21 cellular contexts compared by ENCODE assay signal in genomic region chr16:59179446-59180082, GRCh38.
DNase-seq lines count a peak whose midpoint lies in the region; ATAC-seq and TF ChIP-seq lines count a peak whose summit lies in the region.
"Had no signal": no experiment of that assay in that cellular context is flagged by ENCODE, and none has a peak within 500 bp of the region (broad histone marks: within the 10 kb centered on the region; RNA-seq: fewer than 3 reads in every experiment).

No MANE protein-coding gene starts in this region.

- no peak for TF ChIP-seq RAD21 in IMR-90 (IDR thresholded peaks at IDR 0.05; ENCODE audit: low read length)

- H3K4me3 Mint-ChIP-seq in GM23338, result no peak overlapping the region
- H3K4me3 Mint-ChIP-seq in endodermal cell, result no peak overlapping the region
- H3K4me3 Mint-ChIP-seq: B cell, CD14-positive monocyte had no signal

- H2AK9ac ChIP-seq in IMR-90 (replicated peaks; ENCODE audit: low read depth, low read length, poor library complexity), result no peak overlapping the region

- 0 out of 2 replicates have a peak, but pooled peaks cover 6% of the 10 kb centered on the region for H3K9me2 ChIP-seq in GM23338 (ENCODE audit: insufficient read depth)

- no peak overlapping the region for H3K27ac Mint-ChIP-seq in GM23338
- H3K27ac Mint-ChIP-seq in endodermal cell, result no peak overlapping the region
- H3K27ac Mint-ChIP-seq: B cell, CD14-positive monocyte had no signal

- H2BK12ac ChIP-seq in mesenchymal stem cell (ENCODE audit: low read length in 2 of 2), result no peak overlapping the region

- H2BK120ac ChIP-seq in IMR-90 (ENCODE audit: low read depth, low read length), result no peak overlapping the region
- no peak overlapping the region for H2BK120ac ChIP-seq in mesenchymal stem cell (ENCODE audit: low read depth, low read length)

- peaks cover 7% of the 10 kb centered on the region; the same call in 2 of the 3 replicates for H3K4me1 Mint-ChIP-seq in GM23338
- peaks cover 22% of the 10 kb centered on the region for H3K4me1 Mint-ChIP-seq in endodermal cell
- H3K4me1 Mint-ChIP-seq: B cell, CD14-positive monocyte had no signal

- H3K14ac ChIP-seq in IMR-90 (replicated peaks; ENCODE audit: low read depth, low read length) (no peak overlapping the region), mesenchymal stem cell (ENCODE audit: low read length in 2 of 2) (no peak overlapping the region)

- intact Hi-C loops in IMR-90 (cut with micrococcal nuclease), result no loop called here

- H4K5ac ChIP-seq in IMR-90 (ENCODE audit: low read depth, low read length), result no peak overlapping the region

- no peak overlapping the region for H2AFZ ChIP-seq in IMR-90 (replicated peaks; ENCODE audit: low read length, poor library complexity)
- H2AFZ ChIP-seq in mesenchymal stem cell (ENCODE audit: low read depth, low read length), result no peak overlapping the region
- H2AFZ ChIP-seq in GM23338, result no peak overlapping the region

- H3K9me3 Mint-ChIP-seq in GM23338 (peaks cover 2% of the 10 kb centered on the region; the same call in 1 of the 3 replicates), endodermal cell (no peaks in the 10 kb centered on the region)

- no peaks in the 10 kb centered on the region for H3K9me1 ChIP-seq in IMR-90 (ENCODE audit: insufficient read depth, low read length)

- no peaks in the 10 kb centered on the region for H3K79me2 ChIP-seq in GM23338 (replicated peaks; ENCODE audit: insufficient read depth)

- H3K9ac ChIP-seq in IMR-90 (ENCODE audit: low read depth, low read length), result no peak overlapping the region
- H3K9ac ChIP-seq in mesenchymal stem cell (ENCODE audit: low read length), result no peak overlapping the region
- H3K9ac ChIP-seq in endodermal cell (ENCODE audit: extremely low read depth, low read length, poor library complexity, severe bottlenecking), result no peak overlapping the region

- H4K91ac ChIP-seq in IMR-90 (ENCODE audit: insufficient read depth, low read depth, low read length) (no peak overlapping the region), mesenchymal stem cell (ENCODE audit: low read length) (no peak overlapping the region)

- dilution Hi-C loops in IMR-90 (cut with HindIII; ENCODE audit: low sequenced_read_pairs, unreplicated experiment), result no loop called here

- H3K36me3 ChIP-seq in IMR-90 (ENCODE audit: control insufficient read depth, insufficient read depth, low read length) (no peaks in the 10 kb centered on the region), mesenchymal stem cell (ENCODE audit: control insufficient read depth in 1 of 2, insufficient read depth in 2 of 2, low read depth in 1 of 2, low read length in 2 of 2) (no peaks in the 10 kb centered on the region), GM23338 (ENCODE audit: insufficient read depth) (no peaks in the 10 kb centered on the region), endodermal cell (ENCODE audit: control insufficient read depth, insufficient read depth, low read length) (no peaks in the 10 kb centered on the region)
- H3K36me3 ChIP-seq: SJSA1 had no signal

- H3K79me1 ChIP-seq in IMR-90 (ENCODE audit: low read depth in 1 of 2, low read length in 2 of 2), result no peaks in the 10 kb centered on the region
- no peaks in the 10 kb centered on the region for H3K79me1 ChIP-seq in mesenchymal stem cell (replicated peaks; ENCODE audit: low read length, poor library complexity, severe bottlenecking)

- no peak overlapping the region for H3K4me3 ChIP-seq in IMR-90 (ENCODE audit: insufficient read depth, low read depth, low read length)
- no peak overlapping the region for H3K4me3 ChIP-seq in mesenchymal stem cell (ENCODE audit: insufficient read depth in 1 of 2, low read depth in 1 of 2, low read length in 2 of 2)
- no peak overlapping the region for H3K4me3 ChIP-seq in GM23338
- H3K4me3 ChIP-seq in endodermal cell (ENCODE audit: low read length), result no peak overlapping the region
- H3K4me3 ChIP-seq: GM12878, SJSA1 had no signal

- no TSS peak for BruUV-seq in IMR-90 (replicated peaks; lab: Mats Ljungman, UMichigan)

- no peak overlapping the region for H2BK20ac ChIP-seq in IMR-90 (ENCODE audit: low read depth, low read length)

- no peak overlapping the region for H3K56ac ChIP-seq in IMR-90 (ENCODE audit: extremely low read depth, insufficient read depth, low read length)

- CTCF ChIA-PET in IMR-90 (lab: Yijun Ruan, JAX), result no interaction called here

- H2BK15ac ChIP-seq in IMR-90 (ENCODE audit: low read depth, low read length) (no peak overlapping the region), mesenchymal stem cell (ENCODE audit: low read depth, poor library complexity, severe bottlenecking) (no peak overlapping the region)

- TF ChIP-seq POLR2A in IMR-90 (IDR thresholded peaks at IDR 0.05; ENCODE audit: low read depth, low read length), result no peak

- H3K36me3 Mint-ChIP-seq in GM23338 (ENCODE audit: low read depth), result no peaks in the 10 kb centered on the region
- no peaks in the 10 kb centered on the region for H3K36me3 Mint-ChIP-seq in endodermal cell (ENCODE audit: low read depth)
- H3K36me3 Mint-ChIP-seq: CD14-positive monocyte had no signal

- no CpG with 5 or more reads among the region's 3 CpGs for WGBS in IMR-90 (ENCODE audit: extremely low coverage in 2 of 2, insufficient read length in 1 of 2), 2 experiments
- WGBS in mesenchymal stem cell, result 0% methylated on average over 2 of the region's 3 CpGs
- 86 to 95% methylated on average over 1 to 3 of the region's 3 CpGs for WGBS in endodermal cell (ENCODE audit: insufficient coverage in 1 of 2, insufficient read length in 1 of 2), 2 experiments

- no peaks in the 10 kb centered on the region for H3K27me3 ChIP-seq in IMR-90 (ENCODE audit: control insufficient read depth, insufficient read depth, low read length)
- no peaks in the 10 kb centered on the region for H3K27me3 ChIP-seq in mesenchymal stem cell (ENCODE audit: control insufficient read depth in 1 of 2, insufficient read depth in 1 of 2, low read length in 2 of 2)
- no peaks in the 10 kb centered on the region for H3K27me3 ChIP-seq in GM23338 (ENCODE audit: insufficient read depth)
- peaks cover 14% of the 10 kb centered on the region for H3K27me3 ChIP-seq in endodermal cell (ENCODE audit: control insufficient read depth, insufficient read depth, low read length, poor library complexity, severe bottlenecking)
- H3K27me3 ChIP-seq: SJSA1 had no signal

- in situ Hi-C loops in IMR-90 (cut with MboI; ENCODE audit: low sequenced_read_pairs), result no loop called here

- H2BK5ac ChIP-seq in IMR-90 (ENCODE audit: low read depth, low read length, poor library complexity, severe bottlenecking) (no peak overlapping the region), mesenchymal stem cell (ENCODE audit: low read depth, low read length, poor library complexity, severe bottlenecking) (no peak overlapping the region)

- H3K4ac ChIP-seq in IMR-90 (ENCODE audit: low read depth, low read length) (no peak overlapping the region), mesenchymal stem cell (ENCODE audit: low read depth in 1 of 2, low read length in 2 of 2) (no peak overlapping the region)

- H3K4me2 ChIP-seq in IMR-90 (ENCODE audit: low read depth, low read length), result no peak overlapping the region
- no peak overlapping the region for H3K4me2 ChIP-seq in mesenchymal stem cell (ENCODE audit: low read length, poor library complexity, severe bottlenecking)
- H3K4me2 ChIP-seq in GM23338, result no peak overlapping the region

- H4K20me1 ChIP-seq in IMR-90 (ENCODE audit: insufficient read depth, low read length) (no peaks in the 10 kb centered on the region), GM23338 (replicated peaks; ENCODE audit: insufficient read depth) (no peaks in the 10 kb centered on the region)

- no peaks in the 10 kb centered on the region for H3K4me1 ChIP-seq in IMR-90 (ENCODE audit: control insufficient read depth, insufficient read depth, low read length)
- H3K4me1 ChIP-seq in mesenchymal stem cell (ENCODE audit: control insufficient read depth, insufficient read depth, low read depth, low read length), result no peaks in the 10 kb centered on the region
- no peaks in the 10 kb centered on the region for H3K4me1 ChIP-seq in GM23338 (ENCODE audit: insufficient read depth)
- H3K4me1 ChIP-seq in endodermal cell (ENCODE audit: control insufficient read depth, insufficient read depth, low read length), result peaks cover 4% of the 10 kb centered on the region

- TF ChIP-seq CTCF in IMR-90 (conservative IDR thresholded peaks at IDR 0.05; ENCODE audit: low read depth, low read length) (no peak), GM23338 (conservative IDR thresholded peaks at IDR 0.05; ENCODE audit: low read depth in 2 of 2) (no peak), endodermal cell (conservative IDR thresholded peaks at IDR 0.05) (no peak)

- H2AK5ac ChIP-seq in IMR-90 (ENCODE audit: low read depth, low read length) (no peak overlapping the region), mesenchymal stem cell (ENCODE audit: low read length, severe bottlenecking) (no peak overlapping the region)

- H3K9me3 ChIP-seq in IMR-90 (ENCODE audit: control insufficient read depth, insufficient read depth, low read length) (peaks cover 9% of the 10 kb centered on the region; the same call in 1 of the 2 replicates), mesenchymal stem cell (ENCODE audit: control insufficient read depth, low read length) (no peaks in the 10 kb centered on the region), endodermal cell (ENCODE audit: control insufficient read depth, low read length) (no peaks in the 10 kb centered on the region)
- H3K9me3 ChIP-seq: SJSA1 had no signal

- peak; percentile 1 for DNase-seq in EH (ENCODE audit: low read depth)
- no peak for DNase-seq in IMR-90
- peak; percentile 31 for DNase-seq in dermis blood vessel endothelial cell
- peak; percentile 56 for DNase-seq in mesenchymal stem cell
- DNase-seq in NCI-H2227 treated with DMSO at 0.1 percent for 48 hours (lab: John Stamatoyannopoulos, UW), result no peak
- no peak for DNase-seq in GM23338 (ENCODE audit: low spot score)
- DNase-seq in endodermal cell, result no peak
- DNase-seq: DMS53, GOT3, HCEC 1CT, NCI-H1105, NCI-H146, NCI-H2081, NCI-H2171, NCI-H526 treated with DMSO at 0.1 percent for 48 hours, OCI-M1 had no signal

- no peaks in the 10 kb centered on the region for H3K27me3 Mint-ChIP-seq in GM23338 (ENCODE audit: insufficient read depth, low read depth, poor library complexity)
- H3K27me3 Mint-ChIP-seq in endodermal cell (ENCODE audit: insufficient read depth), result peaks cover 5% of the 10 kb centered on the region
- H3K27me3 Mint-ChIP-seq: B cell had no signal

- H3K27ac ChIP-seq in IMR-90 (ENCODE audit: insufficient read depth, low read length) (no peak overlapping the region), mesenchymal stem cell (ENCODE audit: low read length, poor library complexity, severe bottlenecking) (no peak overlapping the region), GM23338 (ENCODE audit: low read depth) (no peak overlapping the region), endodermal cell (ENCODE audit: low read depth, low read length) (no peak overlapping the region)
- H3K27ac ChIP-seq: SJSA1 had no signal

- H4K8ac ChIP-seq in IMR-90 (ENCODE audit: low read depth in 2 of 2, low read length in 2 of 2) (no peak overlapping the region), mesenchymal stem cell (ENCODE audit: low read length) (no peak overlapping the region)

- H3K18ac ChIP-seq in IMR-90 (ENCODE audit: low read depth, low read length) (no peak overlapping the region), mesenchymal stem cell (ENCODE audit: low read depth in 1 of 2, low read length in 2 of 2) (no peak overlapping the region)

- no peak overlapping the region for H3K23ac ChIP-seq in IMR-90 (ENCODE audit: low read depth, low read length)
- no peak overlapping the region for H3K23ac ChIP-seq in mesenchymal stem cell (ENCODE audit: low read length in 2 of 2)

- peak; percentile 24 for ATAC-seq in IMR-90 (ENCODE audit: low read depth)
- no peak for ATAC-seq in GM23338
- ATAC-seq in HG03039 (IDR thresholded peaks at IDR 0.05; ENCODE audit: unreplicated experiment), result no peak
- ATAC-seq: GM12878 had no signal

- H3F3A ChIP-seq in GM23338 (replicated peaks; ENCODE audit: low read depth), result no peaks in the 10 kb centered on the region

- POLR2A ChIA-PET in IMR-90 (lab: Charles Lee; ENCODE audit: unreplicated experiment), result no interaction called here

Comparison
In these comparisons a context has a peak if more than half of its experiments do, and no peak if none do; other contexts are left out.
1. DNase-seq: peak in EH (single experiment), dermis blood vessel endothelial cell (single experiment) and mesenchymal stem cell (single experiment); none in IMR-90 (single experiment), NCI-H2227 treated with DMSO at 0.1 percent for 48 hours (single experiment), GM23338 (single experiment) and endodermal cell (single experiment).